ENCODE assay signal across 19 cellular contexts in the genomic region with DNA sequence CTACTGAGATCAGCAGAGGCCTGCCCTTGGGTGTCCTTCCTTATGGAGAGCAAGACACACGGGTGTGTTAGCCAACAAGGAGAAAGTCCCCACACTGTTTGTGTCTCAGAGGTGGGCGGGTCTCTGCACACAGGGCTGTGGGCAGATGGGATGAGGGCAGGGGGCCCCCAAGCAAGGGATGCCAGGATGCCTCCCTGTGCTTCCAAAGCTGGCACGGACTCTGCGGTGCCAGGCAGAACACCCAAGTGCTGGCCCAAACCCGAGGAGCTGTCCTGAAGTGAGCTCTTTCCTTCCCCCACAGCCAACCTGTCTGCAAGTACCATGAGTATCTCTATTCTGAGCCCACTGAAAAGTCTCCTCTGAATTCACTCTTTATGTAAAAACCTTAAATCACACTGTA.
DNase-seq lines count a peak whose midpoint lies in the region; ATAC-seq, FAIRE-seq and TF ChIP-seq lines count a peak whose summit lies in the region.
"Had no signal": no experiment of that assay in that cellular context is flagged by ENCODE, and none has a peak within 500 bp of the region (broad histone marks: within the 10 kb centered on the region; RNA-seq: fewer than 3 reads in every experiment).

No MANE protein-coding gene starts in this region.

- H3K27me3 ChIP-seq in lower lobe of right lung (ENCODE audit: low read depth), result no peaks in the 10 kb centered on the region

- H3K36me3 ChIP-seq in lower lobe of right lung, result no peaks in the 10 kb centered on the region

- peak; percentile 37 for DNase-seq in DMS 273 (lab: John Stamatoyannopoulos, UW; ENCODE audit: unreplicated experiment)
- no peak for DNase-seq in DMS 273 treated with DMSO at 0.1 percent for 48 hours (lab: John Stamatoyannopoulos, UW)
- no peak for DNase-seq in WTC11 (ENCODE audit: low spot score)
- DNase-seq in lower lobe of right lung, result peak; percentile 24
- DNase-seq in GM12891 (ENCODE audit: insufficient read length, low spot score), result no peak
- DNase-seq in NCI-H82 treated with DMSO at 0.1 percent for 48 hours (lab: John Stamatoyannopoulos, UW; ENCODE audit: unreplicated experiment), result no peak
- DNase-seq in HTR-8/SVneo (ENCODE audit: insufficient read length, low spot score), result no peak
- DNase-seq in NCI-H1436 (lab: John Stamatoyannopoulos, UW), result no peak
- DNase-seq: Calu3; CD4-positive, alpha-beta T cell; DMS79 treated with DMSO at 0.1 percent for 48 hours; EL; GF-D8; GM23248 had no signal

- H3K4me1 ChIP-seq in lower lobe of right lung, result no peaks in the 10 kb centered on the region

- H3K4me3 Mint-ChIP-seq in WTC11, result no peak overlapping the region
- H3K4me3 Mint-ChIP-seq: CD4-positive, alpha-beta T cell had no signal

- no peak overlapping the region for H3K4me3 ChIP-seq in lower lobe of right lung
- H3K4me3 ChIP-seq: GM23248 had no signal

- 0 out of 2 replicates have a peak, but pooled peaks have one; percentile 8 for ATAC-seq in WTC11
- ATAC-seq in lower lobe of right lung, result no peak

- CTCF ChIA-PET in WTC11 (lab: Charles Lee), result interaction anchor here (0.5 to 1.7 kb wide), 8 partner anchors 9 to 415 kb away, joined by 3 to 5 read pairs (median 4); no protein-coding TSS in a partner anchor

- intact Hi-C loops in lower lobe of right lung (cut with DNase I), result no loop called here

- no peaks in the 10 kb centered on the region for H3K27me3 Mint-ChIP-seq in WTC11 (ENCODE audit: low read depth)

- no peak for TF ChIP-seq POLR2A in GM12891 (IDR thresholded peaks at IDR 0.05; ENCODE audit: low read depth, low read length)

- TF ChIP-seq CTCF in WTC11 (IDR thresholded peaks at IDR 0.05) (no peak), lower lobe of right lung (IDR thresholded peaks at IDR 0.05) (no peak)

- POLR2A ChIA-PET in WTC11 (lab: Charles Lee), result interaction anchor here (0.5 to 1.3 kb wide), 2 partner anchors 9 to 158 kb away, joined by 3 to 6 read pairs; no protein-coding TSS in a partner anchor

- no peaks in the 10 kb centered on the region for H3K9me3 Mint-ChIP-seq in WTC11
- H3K9me3 Mint-ChIP-seq: CD4-positive, alpha-beta T cell; H9 had no signal

- peaks cover 40% of the 10 kb centered on the region for H3K4me1 Mint-ChIP-seq in WTC11

- peaks cover 7% of the 10 kb centered on the region; the same call in 1 of the 2 replicates for H3K36me3 Mint-ChIP-seq in WTC11

- H3K27ac ChIP-seq in lower lobe of right lung, result no peak overlapping the region
- H3K27ac ChIP-seq: 22Rv1, GM23248, KMS-11 had no signal

- no peaks in the 10 kb centered on the region for H3K9me3 ChIP-seq in lower lobe of right lung

- no peak overlapping the region for H3K27ac Mint-ChIP-seq in WTC11
- H3K27ac Mint-ChIP-seq: CD4-positive, alpha-beta T cell; H9 had no signal

- FAIRE-seq in GM12891 (lab: Jason Lieb, UNC) (no peak), HTR-8/SVneo (lab: Jason Lieb, UNC) (no peak)
- FAIRE-seq: GM18507, HepG2 had no signal

TF ChIP-seq in WTC11, 78 proteins besides CTCF, POLR2A, EP300 and RAD21:
- TF ChIP-seq ZNF423 (CRISPR knock-in tag; IDR thresholded peaks at IDR 0.05), result 0 out of 2 replicates have a peak, but pooled peaks have one; percentile 1
- no peak for TF ChIP-seq FOXJ3 (CRISPR knock-in tag; IDR thresholded peaks at IDR 0.05; ENCODE audit: borderline replicate concordance)
- no peak for TF ChIP-seq HMGXB4 (CRISPR knock-in tag; IDR thresholded peaks at IDR 0.05)

TF ChIP-seq in GM12891, 5 proteins besides CTCF, POLR2A, EP300 and RAD21:
- TF ChIP-seq POLR2AphosphoS5 (IDR thresholded peaks at IDR 0.05; ENCODE audit: low read depth, low read length) (no peak), PAX5 (IDR thresholded peaks at IDR 0.05; ENCODE audit: insufficient read depth, low read length, severe bottlenecking) (no peak), SPI1 (IDR thresholded peaks at IDR 0.05; ENCODE audit: low read depth, low read length) (no peak), TAF1 (IDR thresholded peaks at IDR 0.05; ENCODE audit: low read depth, low read length) (no peak), POU2F2 (IDR thresholded peaks at IDR 0.05; ENCODE audit: low read depth, low read length) (no peak)
TF ChIP-seq in GM12891: peak in this region for 0.

Comparison
In these comparisons a context has a peak if more than half of its experiments do, and no peak if none do; other contexts are left out.
1. DNase-seq: peak in DMS 273 (single experiment) and lower lobe of right lung (single experiment); none in DMS 273 treated with DMSO at 0.1 percent for 48 hours (single experiment), WTC11 (single experiment), GM12891 (single experiment), NCI-H82 treated with DMSO at 0.1 percent for 48 hours (single experiment), HTR-8/SVneo (single experiment) and NCI-H1436 (single experiment).